Comparison of ENCODE assay signal across 33 cellular contexts in genomic region chr15:89528757-89529352, GRCh38. TPM values are rescaled to one million over a fixed set of nuclear protein-coding genes. Genes with fewer than 3 reads are reported as not detected.
"Had no signal": no experiment of that assay in that cellular context is flagged by ENCODE, and none has a peak within 500 bp of the region (broad histone marks: within the 10 kb centered on the region; RNA-seq: fewer than 3 reads in every experiment).

No MANE protein-coding gene starts in this region.

- H3K4me1 ChIP-seq: foreskin keratinocyte, gastrocnemius medialis, heart left ventricle had no signal

- H3K27me3 ChIP-seq: brain microvascular endothelial cell, dorsolateral prefrontal cortex, gastrocnemius medialis had no signal

- H3K4me3 Mint-ChIP-seq: activated B cell treated with CpG ODN at 0.5 μM for 24 hours; activated CD8-positive, alpha-beta T cell treated with anti-CD3 and anti-CD28 coated beads for 36 hours; activated naive CD8-positive, alpha-beta T cell; activated T-cell treated with anti-CD3 and anti-CD28 coated beads, Interleukin-2, amount 50 U/mL, for 4 hours; activated T-helper 17 cell treated with anti-CD3 and anti-CD28 coated beads, Interleukin-2, amount 50 U/mL, for 72 hours; central memory CD8-positive, alpha-beta T cell; dendritic cell treated with granulocyte-macrophage colony-stimulating factor and Interleukin-4, amounts not matched to agents 40 ng/mL and 50 ng/mL, for 4 days; endodermal cell; T-helper 2 cell treated with Interferon-gamma antibody and Interleukin-4, amounts not matched to agents 5 μg/mL and 100 μg/mL, for 36 hours had no signal

- ATAC-seq: activated CD4-positive, CD25-positive, alpha-beta regulatory T cell treated with anti-CD3 and anti-CD28 coated beads, Interleukin-2, amount 50 U/mL, for 24 hours; activated CD8-positive, alpha-beta T cell treated with anti-CD3 and anti-CD28 coated beads for 36 hours; activated T-cell treated with anti-CD3 and anti-CD28 coated beads, Interleukin-2, amount 50 U/mL, for 4 hours; activated T-helper 17 cell treated with anti-CD3 and anti-CD28 coated beads, Interleukin-2, amount 50 U/mL, for 72 hours; esophagus mucosa; foreskin keratinocyte; gastrocnemius medialis; heart left ventricle; T-helper 17 cell had no signal

- DNase-seq: activated B cell treated with CpG ODN at 0.5 μM for 24 hours; activated CD4-positive, alpha-beta T cell treated with anti-CD3 and anti-CD28 coated beads for 48 hours; activated CD4-positive, alpha-beta T cell treated with anti-CD3 and anti-CD28 coated beads, Interleukin-2, amount 50 U/mL, for 1 hour; activated CD4-positive, alpha-beta T cell treated with anti-CD3 and anti-CD28 coated beads, Interleukin-2, amount 50 U/mL, for 48 hours; activated CD8-positive, alpha-beta memory T cell treated with anti-CD3 and anti-CD28 coated beads for 24 hours; activated CD8-positive, alpha-beta T cell treated with anti-CD3 and anti-CD28 coated beads for 36 hours; activated effector memory CD4-positive, alpha-beta T cell treated with Interleukin-2 at 50 U/mL for 16 hours; activated gamma-delta T cell treated with Interleukin-2 at 50 U/mL for 16 hours; activated naive CD4-positive, alpha-beta T cell treated with anti-CD3 and anti-CD28 coated beads, Interleukin-2, amount 50 U/mL, for 16 hours; activated naive CD4-positive, alpha-beta T cell treated with Interleukin-2 at 50 U/mL for 16 hours; activated T-cell treated with anti-CD3 and anti-CD28 coated beads, Interleukin-2, amount 50 U/mL, for 4 hours; amniotic stem cell; anterior cingulate cortex; brain microvascular endothelial cell; dorsolateral prefrontal cortex; effector memory CD4-positive, alpha-beta T cell; endodermal cell; foreskin keratinocyte; gastrocnemius medialis; glutamatergic neuron; heart left ventricle; T-helper 17 cell; T1000; WERI-Rb-1 had no signal

- H3K9me3 Mint-ChIP-seq: activated T-helper 17 cell treated with anti-CD3 and anti-CD28 coated beads, Interleukin-2, amount 50 U/mL, for 72 hours; dendritic cell treated with granulocyte-macrophage colony-stimulating factor and Interleukin-4, amounts not matched to agents 40 ng/mL and 50 ng/mL, for 4 days had no signal

- H3K27ac Mint-ChIP-seq: activated B cell treated with CpG ODN at 0.5 μM for 24 hours; activated CD8-positive, alpha-beta T cell treated with anti-CD3 and anti-CD28 coated beads for 36 hours; activated naive CD8-positive, alpha-beta T cell; activated T-helper 17 cell treated with anti-CD3 and anti-CD28 coated beads, Interleukin-2, amount 50 U/mL, for 72 hours; dendritic cell treated with granulocyte-macrophage colony-stimulating factor and Interleukin-4, amounts not matched to agents 40 ng/mL and 50 ng/mL, for 4 days; endodermal cell; T-helper 17 cell; T-helper 2 cell treated with Interferon-gamma antibody and Interleukin-4, amounts not matched to agents 5 μg/mL and 100 μg/mL, for 36 hours had no signal

- H3K36me3 ChIP-seq: brain microvascular endothelial cell, gastrocnemius medialis, heart left ventricle, WERI-Rb-1 had no signal

- H3K4me3 ChIP-seq: coronary artery, dorsolateral prefrontal cortex, gastrocnemius medialis, heart left ventricle had no signal

- H3K9me3 ChIP-seq: gastrocnemius medialis had no signal

- H3K27me3 Mint-ChIP-seq: activated naive CD8-positive, alpha-beta T cell; activated T-helper 17 cell treated with anti-CD3 and anti-CD28 coated beads, Interleukin-2, amount 50 U/mL, for 72 hours; central memory CD8-positive, alpha-beta T cell had no signal

- H3K4me1 Mint-ChIP-seq: activated B cell treated with CpG ODN at 0.5 μM for 24 hours; activated T-helper 17 cell treated with anti-CD3 and anti-CD28 coated beads, Interleukin-2, amount 50 U/mL, for 72 hours; central memory CD8-positive, alpha-beta T cell; T-helper 17 cell had no signal

- H3K27ac ChIP-seq: brain microvascular endothelial cell, coronary artery, dorsolateral prefrontal cortex, foreskin keratinocyte, gastrocnemius medialis, heart left ventricle, WERI-Rb-1 had no signal

RNA-seq across cellular contexts. Expression of gene RHCG, which starts 32.5 kb away (rescaled TPM):
- total RNA-seq: activated B cell treated with CpG ODN at 0.5 μM for 24 hours; activated CD8-positive, alpha-beta T cell treated with anti-CD3 and anti-CD28 coated beads for 36 hours; activated T-cell treated with anti-CD3 and anti-CD28 coated beads, Interleukin-2, amount 50 U/mL, for 4 hours; activated T-helper 17 cell treated with anti-CD3 and anti-CD28 coated beads, Interleukin-2, amount 50 U/mL, for 72 hours; endodermal cell; epithelial cell of proximal tubule; gastrocnemius medialis; T-helper 17 cell had no signal

RNA-seq across cellular contexts. Expression of gene TICRR, which starts 46.4 kb away (rescaled TPM):
- total RNA-seq: gastrocnemius medialis had no signal
